Comparison of ENCODE assay signal across 10 cellular contexts in genomic region chr10:77586719-77587423, GRCh38. TPM values are rescaled to one million over a fixed set of nuclear protein-coding genes. Genes with fewer than 3 reads are reported as not detected.
DNase-seq lines count a peak whose midpoint lies in the region; ATAC-seq and TF ChIP-seq lines count a peak whose summit lies in the region.
"Had no signal": no experiment of that assay in that cellular context is flagged by ENCODE, and none has a peak within 500 bp of the region (broad histone marks: within the 10 kb centered on the region; RNA-seq: fewer than 3 reads in every experiment).

No MANE protein-coding gene starts in this region.

- H3K9me3 ChIP-seq in Panc1 (ENCODE audit: control insufficient read depth, insufficient read depth, low read depth, low read length), result no peaks in the 10 kb centered on the region
- no peaks in the 10 kb centered on the region for H3K9me3 ChIP-seq in gastrocnemius medialis

- intact Hi-C loops in Panc1 (cut with micrococcal nuclease; ENCODE audit: unreplicated experiment) (no loop called here), gastrocnemius medialis (cut with DNase I; ENCODE audit: low total_unique reads) (loop anchor here (1.0 to 2.0 kb wide), 2 partner anchors 38 to 89 kb away; no protein-coding TSS in a partner anchor)
- intact Hi-C loops in activated CD4-positive, alpha-beta T cell treated with anti-CD3 and anti-CD28 coated beads for 36 hours (cut with DNase I, micrococcal nuclease), result no loop called here

- no peaks in the 10 kb centered on the region for H3K27me3 Mint-ChIP-seq in activated CD4-positive, alpha-beta T cell treated with anti-CD3 and anti-CD28 coated beads for 36 hours

- CTCF ChIA-PET in Panc1 (lab: Charles Lee), result no interaction called here
- CTCF ChIA-PET in activated CD4-positive, alpha-beta T cell treated with anti-CD3 and anti-CD28 coated beads for 36 hours (lab: Charles Lee), result no interaction called here

- H3K4me3 ChIP-seq in Panc1 (ENCODE audit: low read depth in 2 of 2, low read length in 2 of 2), result no peak overlapping the region
- H3K4me3 ChIP-seq in fibroblast of mammary gland (ENCODE audit: control insufficient read depth, low read depth, low read length), result no peak overlapping the region
- H3K4me3 ChIP-seq in gastrocnemius medialis, result no peak overlapping the region

- no TSS peak for BruUV-seq in Panc1 (replicated peaks; lab: Mats Ljungman, UMichigan)

- H3K27me3 ChIP-seq in Panc1 (ENCODE audit: control insufficient read depth, insufficient read depth, low read length) (no peaks in the 10 kb centered on the region), gastrocnemius medialis (no peaks in the 10 kb centered on the region)

- in situ Hi-C loops in Panc1 (cut with HindIII; ENCODE audit: low pct_unique_long_range_greater_than_20kb, low sequenced_read_pairs), result no loop called here
- in situ Hi-C loops in gastrocnemius medialis (cut with MboI; ENCODE audit: low sequenced_read_pairs in 4 of 4), result no loop called here

- no peaks in the 10 kb centered on the region for H3K4me1 Mint-ChIP-seq in activated CD4-positive, alpha-beta T cell treated with anti-CD3 and anti-CD28 coated beads for 36 hours

- H3K27ac ChIP-seq in Panc1 (ENCODE audit: low read length) (peak overlapping the region; percentile 55), gastrocnemius medialis (peak overlapping the region; percentile 94 to 99 (median 96))

- no peak overlapping the region for H3K4me3 Mint-ChIP-seq in activated CD4-positive, alpha-beta T cell treated with anti-CD3 and anti-CD28 coated beads for 36 hours
- H3K4me3 Mint-ChIP-seq: nephron had no signal

- H3K4me1 ChIP-seq in Panc1 (ENCODE audit: control insufficient read depth, insufficient read depth, low read length) (peaks cover 75% of the 10 kb centered on the region), gastrocnemius medialis (peaks cover 53 to 63% of the 10 kb centered on the region in 2 donors)

- H3K9me3 Mint-ChIP-seq in activated CD4-positive, alpha-beta T cell treated with anti-CD3 and anti-CD28 coated beads for 36 hours (ENCODE audit: low read depth), result no peaks in the 10 kb centered on the region
- H3K9me3 Mint-ChIP-seq: activated T-helper 2 cell treated with anti-CD3 and anti-CD28 coated beads, Interferon-gamma antibody, Interleukin-2, Interleukin-4, amounts not matched to agents 10 μg/mL and 5 μg/mL and 100 μg/mL, durations not matched to agents 14 hours and 24 hours and 36 hours; nephron had no signal

- H3K27ac Mint-ChIP-seq in activated CD4-positive, alpha-beta T cell treated with anti-CD3 and anti-CD28 coated beads for 36 hours, result no peak overlapping the region
- H3K27ac Mint-ChIP-seq: activated T-helper 2 cell treated with anti-CD3 and anti-CD28 coated beads, Interferon-gamma antibody, Interleukin-2, Interleukin-4, amounts not matched to agents 10 μg/mL and 5 μg/mL and 100 μg/mL, durations not matched to agents 14 hours and 24 hours and 36 hours had no signal

- H3K36me3 Mint-ChIP-seq in activated CD4-positive, alpha-beta T cell treated with anti-CD3 and anti-CD28 coated beads for 36 hours (ENCODE audit: low read depth), result no peaks in the 10 kb centered on the region

- DNase-seq in GM04503 (ENCODE audit: low read depth) (peak; percentile 34), Panc1 (ENCODE audit: low read depth, low spot score) (no peak), fibroblast of mammary gland (ENCODE audit: low read depth) (peak; percentile 92), gastrocnemius medialis (peak; percentile 89 to 97), kidney glomerular epithelial cell (lab: John Stamatoyannopoulos, UW) (no peak), COLO668 (lab: John Stamatoyannopoulos, UW; ENCODE audit: unreplicated experiment) (no peak)
- no peak for DNase-seq in activated CD4-positive, alpha-beta T cell treated with anti-CD3 and anti-CD28 coated beads for 36 hours

- TF ChIP-seq POLR2A in gastrocnemius medialis (IDR thresholded peaks at IDR 0.05), result peak; percentile 47 to 72

- TF ChIP-seq CTCF in Panc1 (IDR thresholded peaks at IDR 0.05), result no peak
- TF ChIP-seq CTCF in fibroblast of mammary gland (conservative IDR thresholded peaks at IDR 0.05; ENCODE audit: control insufficient read depth, insufficient read depth, low read depth, low read length), result peak; percentile 21
- TF ChIP-seq CTCF in gastrocnemius medialis (IDR thresholded peaks at IDR 0.05 in 4 of 5, conservative IDR thresholded peaks at IDR 0.05 in 1 of 5), result no peak

- POLR2A ChIA-PET in Panc1 (lab: Charles Lee), result interaction anchor here (0.6 to 1.1 kb wide), 4 partner anchors 18 to 341 kb away, joined by 3 to 6 read pairs (median 3); no protein-coding TSS in a partner anchor
- POLR2A ChIA-PET in activated CD4-positive, alpha-beta T cell treated with anti-CD3 and anti-CD28 coated beads for 36 hours (lab: Charles Lee), result no interaction called here

- H3K36me3 ChIP-seq in Panc1 (ENCODE audit: control insufficient read depth, insufficient read depth, low read length) (no peaks in the 10 kb centered on the region), gastrocnemius medialis (no peaks in the 10 kb centered on the region)

- ATAC-seq in Panc1 (no peak), gastrocnemius medialis (peak; percentile 84), GM18909 (IDR thresholded peaks at IDR 0.05; ENCODE audit: poor library complexity, unreplicated experiment) (no peak)
- ATAC-seq in activated CD4-positive, alpha-beta T cell treated with anti-CD3 and anti-CD28 coated beads for 36 hours, result no peak

RNA-seq across cellular contexts. Expression of gene KCNMA1, which starts 50.7 kb away (rescaled TPM):
- 91.9 TPM for total RNA-seq in Panc1 (2021; ENCODE audit: unreplicated experiment)
- 75.5 TPM for polyA plus RNA-seq in Panc1 (2012; ENCODE audit: insufficient read length)
- 10 to 100 TPM; 66.8 to 96.5 (median 78.9) TPM for total RNA-seq in gastrocnemius medialis
- total RNA-seq in activated CD4-positive, alpha-beta T cell treated with anti-CD3 and anti-CD28 coated beads for 36 hours, result under 1 TPM in 1 of 2 experiments, not detected in 1; 0.18 TPM

Comparison
In these comparisons a context has a peak if more than half of its experiments do, and no peak if none do; other contexts are left out.
1. DNase-seq: peak in GM04503 (single experiment), fibroblast of mammary gland (single experiment) and gastrocnemius medialis (2 of 2); none in Panc1 (single experiment), activated CD4-positive, alpha-beta T cell treated with anti-CD3 and anti-CD28 coated beads for 36 hours (single experiment), kidney glomerular epithelial cell (single experiment) and COLO668 (single experiment).
2. ATAC-seq: peak in gastrocnemius medialis (2 of 2); none in Panc1 (single experiment), GM18909 (single experiment) and activated CD4-positive, alpha-beta T cell treated with anti-CD3 and anti-CD28 coated beads for 36 hours (single experiment).
3. RNA of gene KCNMA1, which starts 50.7 kb away (total RNA-seq): 91.9 TPM in Panc1 (single experiment) and 66.8 to 96.5 TPM in gastrocnemius medialis; 0.18 TPM in activated CD4-positive, alpha-beta T cell treated with anti-CD3 and anti-CD28 coated beads for 36 hours; every median in the first group is over 10 times any median in the second.